Comparison of ENCODE assay signal across 13 cellular contexts in the genomic region with DNA sequence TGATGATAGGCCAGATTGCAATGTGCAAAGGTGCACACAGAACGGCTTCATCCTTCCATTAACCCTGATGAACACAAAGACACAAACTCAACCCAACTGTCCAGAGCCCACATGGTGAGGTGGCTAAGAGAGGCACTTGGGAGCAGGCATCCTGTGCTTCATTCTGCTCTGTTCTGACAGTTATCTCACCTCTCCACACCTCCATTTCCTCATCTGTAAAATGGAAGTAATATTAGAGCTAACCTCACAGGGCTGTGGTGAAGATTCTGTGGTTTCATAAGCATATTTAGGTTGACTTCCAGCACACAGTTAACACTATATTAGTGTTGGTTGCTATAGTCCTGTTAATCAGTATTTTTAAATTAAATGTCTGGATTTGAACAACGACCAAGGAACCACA.
DNase-seq lines count a peak whose midpoint lies in the region; ATAC-seq and TF ChIP-seq lines count a peak whose summit lies in the region.
"Had no signal": no experiment of that assay in that cellular context is flagged by ENCODE, and none has a peak within 500 bp of the region (broad histone marks: within the 10 kb centered on the region; RNA-seq: fewer than 3 reads in every experiment).

No MANE protein-coding gene starts in this region.

- TF ChIP-seq CTCF in Loucy (conservative IDR thresholded peaks at IDR 0.05; ENCODE audit: low read length) (no peak), neural cell (IDR thresholded peaks at IDR 0.05; ENCODE audit: poor library complexity, severe bottlenecking) (no peak)

- no peaks in the 10 kb centered on the region for H4K20me1 ChIP-seq in Loucy (ENCODE audit: insufficient read depth, low read length, poor library complexity, severe bottlenecking)
- no peaks in the 10 kb centered on the region for H4K20me1 ChIP-seq in neural cell (ENCODE audit: insufficient read depth)

- H3K27ac Mint-ChIP-seq in stimulated activated naive CD8-positive, alpha-beta T cell treated with anti-CD3 and anti-CD28 coated beads, Interleukin-15, amount 100 ng/mL, for 72 hours, result no peak overlapping the region
- H3K27ac Mint-ChIP-seq in T-cell, result no peak overlapping the region
- H3K27ac Mint-ChIP-seq: CD4-positive, alpha-beta T cell had no signal

- intact Hi-C loops in left colon (cut with DNase I, micrococcal nuclease), result no loop called here

- no peaks in the 10 kb centered on the region for H3K9me3 Mint-ChIP-seq in stimulated activated naive CD8-positive, alpha-beta T cell treated with anti-CD3 and anti-CD28 coated beads, Interleukin-15, amount 100 ng/mL, for 72 hours
- no peaks in the 10 kb centered on the region for H3K9me3 Mint-ChIP-seq in T-cell
- H3K9me3 Mint-ChIP-seq: CD4-positive, alpha-beta T cell had no signal

- CTCF ChIA-PET in T-cell (lab: Charles Lee), result no interaction called here

- no peak for TF ChIP-seq POLR2A in erythroblast (IDR thresholded peaks at IDR 0.05; ENCODE audit: low read length)

- H3K4me3 Mint-ChIP-seq in stimulated activated naive CD8-positive, alpha-beta T cell treated with anti-CD3 and anti-CD28 coated beads, Interleukin-15, amount 100 ng/mL, for 72 hours, result no peak overlapping the region
- H3K4me3 Mint-ChIP-seq in T-cell, result no peak overlapping the region
- H3K4me3 Mint-ChIP-seq: CD4-positive, alpha-beta T cell had no signal

- H2AFZ ChIP-seq in Loucy (ENCODE audit: low read length) (no peak overlapping the region), neural cell (ENCODE audit: low read depth, low read length) (no peak overlapping the region)
- H2AFZ ChIP-seq: GM23248 had no signal

- no peaks in the 10 kb centered on the region for H3F3A ChIP-seq in Loucy (ENCODE audit: low read depth)
- H3F3A ChIP-seq in neural cell (ENCODE audit: insufficient read depth, low read length, poor library complexity, severe bottlenecking), result peaks cover 3% of the 10 kb centered on the region

- H3K36me3 ChIP-seq in Loucy (ENCODE audit: insufficient read depth, low read length) (no peaks in the 10 kb centered on the region), neural cell (ENCODE audit: insufficient read depth, low read length) (no peaks in the 10 kb centered on the region)
- H3K36me3 ChIP-seq: BE2C had no signal

- no peaks in the 10 kb centered on the region for H3K27me3 ChIP-seq in Loucy (ENCODE audit: insufficient read depth, low read length, poor library complexity, severe bottlenecking)
- no peaks in the 10 kb centered on the region for H3K27me3 ChIP-seq in neural cell (ENCODE audit: insufficient read depth, low read depth, low read length)
- H3K27me3 ChIP-seq: BE2C had no signal

- no peak for TF ChIP-seq RAD21 in neural cell (conservative IDR thresholded peaks at IDR 0.05)

- H3K9me2 ChIP-seq in Loucy (replicated peaks; ENCODE audit: low read depth, low read length) (no peaks in the 10 kb centered on the region), neural cell (ENCODE audit: insufficient read depth, low read length) (no peaks in the 10 kb centered on the region)

- DNase-seq in stimulated activated naive CD8-positive, alpha-beta T cell treated with anti-CD3 and anti-CD28 coated beads, Interleukin-15, amount 100 ng/mL, for 72 hours, result no peak
- no peak for DNase-seq in stimulated activated naive CD8-positive, alpha-beta T cell treated with anti-CD3 and anti-CD28 coated beads, Interleukin-15, Interleukin-2, amounts not matched to agents 100 U/mL and 50 U/mL, for 24 hours
- DNase-seq in left colon (no peak), T-cell (no peak), erythroblast (lab: John Stamatoyannopoulos, UW) (no peak)
- DNase-seq: BE2C; CD4-positive, alpha-beta T cell; DMS79; EL; GM23248 had no signal

- H3K79me2 ChIP-seq in Loucy (ENCODE audit: insufficient read depth, low read length), result no peaks in the 10 kb centered on the region
- no peaks in the 10 kb centered on the region for H3K79me2 ChIP-seq in neural cell (replicated peaks; ENCODE audit: insufficient read depth, low read length)

- peak; percentile 28 for ATAC-seq in stimulated activated naive CD8-positive, alpha-beta T cell treated with anti-CD3 and anti-CD28 coated beads, Interleukin-15, amount 100 ng/mL, for 72 hours
- ATAC-seq in stimulated activated naive CD8-positive, alpha-beta T cell treated with anti-CD3 and anti-CD28 coated beads, Interleukin-15, Interleukin-2, amounts not matched to agents 100 U/mL and 50 U/mL, for 24 hours, result no peak
- ATAC-seq in left colon (no peak), T-cell (replicated peaks in 1 of 4) (no peak)
- ATAC-seq: HCT116 had no signal

- no peak for TF ChIP-seq EP300 in neural cell (conservative IDR thresholded peaks at IDR 0.05; ENCODE audit: poor library complexity, severe bottlenecking)

- H3K9me3 ChIP-seq in Loucy (ENCODE audit: insufficient read depth, low read depth, low read length) (no peaks in the 10 kb centered on the region), neural cell (ENCODE audit: low read length) (no peaks in the 10 kb centered on the region)
- H3K9me3 ChIP-seq: BE2C had no signal

- POLR2A ChIA-PET in T-cell (lab: Charles Lee), result no interaction called here

- H3K27me3 Mint-ChIP-seq in stimulated activated naive CD8-positive, alpha-beta T cell treated with anti-CD3 and anti-CD28 coated beads, Interleukin-15, amount 100 ng/mL, for 72 hours, result no peaks in the 10 kb centered on the region
- no peaks in the 10 kb centered on the region for H3K27me3 Mint-ChIP-seq in T-cell
- H3K27me3 Mint-ChIP-seq: CD4-positive, alpha-beta T cell had no signal

- peaks cover 39% of the 10 kb centered on the region for H3K36me3 Mint-ChIP-seq in T-cell

- H3K4me2 ChIP-seq in Loucy (ENCODE audit: low read depth, low read length, poor library complexity, severe bottlenecking), result peak overlapping the region; percentile 17
- no peak overlapping the region for H3K4me2 ChIP-seq in neural cell (ENCODE audit: low read length)

- H3K27ac ChIP-seq in neural cell (ENCODE audit: low read length), result peak overlapping the region; percentile 86
- H3K27ac ChIP-seq: GM23248 had no signal

- peaks cover 18% of the 10 kb centered on the region for H3K4me1 ChIP-seq in Loucy (ENCODE audit: insufficient read depth, low read length, poor library complexity, severe bottlenecking)
- H3K4me1 ChIP-seq: BE2C had no signal

- H3K9ac ChIP-seq in Loucy (ENCODE audit: low read depth, low read length, poor library complexity, severe bottlenecking) (no peak overlapping the region), neural cell (ENCODE audit: low read length) (peak overlapping the region; percentile 38)
- H3K9ac ChIP-seq: GM23248 had no signal

- no peaks in the 10 kb centered on the region for H3K4me1 Mint-ChIP-seq in stimulated activated naive CD8-positive, alpha-beta T cell treated with anti-CD3 and anti-CD28 coated beads, Interleukin-15, amount 100 ng/mL, for 72 hours
- H3K4me1 Mint-ChIP-seq in T-cell, result peaks cover 0 to 6% (median 3%) of the 10 kb centered on the region in 3 donors

- H3K4me3 ChIP-seq in Loucy (ENCODE audit: low read length, poor library complexity, severe bottlenecking), result no peak overlapping the region
- H3K4me3 ChIP-seq in neural cell (ENCODE audit: low read length), result no peak overlapping the region
- H3K4me3 ChIP-seq: GM23248 had no signal

TF ChIP-seq in neural cell, 6 proteins besides CTCF, POLR2A, EP300 and RAD21:
- TF ChIP-seq SMC3 (conservative IDR thresholded peaks at IDR 0.05; ENCODE audit: poor library complexity) (no peak), TAF1 (IDR thresholded peaks at IDR 0.05; ENCODE audit: low read depth) (no peak)
